8 cellular contexts compared by ENCODE assay signal in genomic region chr1:50978144-50978851, GRCh38. TPM values are rescaled to one million over a fixed set of nuclear protein-coding genes. Genes with fewer than 3 reads are reported as not detected.
DNase-seq lines count a peak whose midpoint lies in the region; ATAC-seq, FAIRE-seq and TF ChIP-seq lines count a peak whose summit lies in the region.

No MANE protein-coding gene starts in this region.

- peaks cover 22 to 27% of the 10 kb centered on the region in 2 donors for H3K4me1 Mint-ChIP-seq in natural killer cell treated with Interleukin-12 subunit alpha and Interleukin-12 subunit beta and Interleukin-15 and Interleukin-18, amount 100 ng/mL, for 72 hours (ENCODE audit: low read depth in 2 of 2)

- H3K27ac Mint-ChIP-seq in natural killer cell treated with Interleukin-12 subunit alpha and Interleukin-12 subunit beta and Interleukin-15 and Interleukin-18, amount 100 ng/mL, for 72 hours = peak overlapping the region; percentile 55 to 73

- peak; percentile 98 for DNase-seq in COLO668 (lab: John Stamatoyannopoulos, UW; ENCODE audit: unreplicated experiment)
- DNase-seq in GM19239 (ENCODE audit: insufficient read length, low spot score) = no peak
- DNase-seq in NCI-H524 (lab: John Stamatoyannopoulos, UW) = peak; percentile 70 to 77
- peak; percentile 36 to 51 for DNase-seq in activated T-cell treated with anti-CD3 and anti-CD28 coated beads, Interleukin-2, amount 50 U/mL, for 48 hours
- DNase-seq in foreskin fibroblast = peak; percentile 38 to 72
- peak; percentile 79 for DNase-seq in natural killer cell treated with Interleukin-12 subunit alpha and Interleukin-12 subunit beta and Interleukin-15 and Interleukin-18, amount 100 ng/mL, for 72 hours (ENCODE audit: low spot score)

- H3K4me3 ChIP-seq in foreskin fibroblast (ENCODE audit: low read depth in 1 of 2, low read length in 2 of 2) = peak overlapping the region; percentile 71 to 83

- TF ChIP-seq CTCF in foreskin fibroblast (IDR thresholded peaks at IDR 0.05; ENCODE audit: low read depth, low read length) = no peak

- H3K36me3 Mint-ChIP-seq in natural killer cell treated with Interleukin-12 subunit alpha and Interleukin-12 subunit beta and Interleukin-15 and Interleukin-18, amount 100 ng/mL, for 72 hours = peaks cover 11% of the 10 kb centered on the region

- FAIRE-seq in GM19239 (lab: Jason Lieb, UNC) = peak; percentile 85

- H3K9me3 Mint-ChIP-seq in natural killer cell treated with Interleukin-12 subunit alpha and Interleukin-12 subunit beta and Interleukin-15 and Interleukin-18, amount 100 ng/mL, for 72 hours = no peaks in the 10 kb centered on the region

- peak overlapping the region; percentile 77 for H3K4me3 Mint-ChIP-seq in natural killer cell treated with Interleukin-12 subunit alpha and Interleukin-12 subunit beta and Interleukin-15 and Interleukin-18, amount 100 ng/mL, for 72 hours

- ATAC-seq in HG03280 (IDR thresholded peaks at IDR 0.05; ENCODE audit: unreplicated experiment) (peak; percentile 31), HG02970 (IDR thresholded peaks at IDR 0.05; ENCODE audit: low FRiP score, unreplicated experiment) (no peak)
- peak; percentile 69 to 85 for ATAC-seq in natural killer cell treated with Interleukin-12 subunit alpha and Interleukin-12 subunit beta and Interleukin-15 and Interleukin-18, amount 100 ng/mL, for 72 hours

- no peaks in the 10 kb centered on the region for H3K27me3 Mint-ChIP-seq in natural killer cell treated with Interleukin-12 subunit alpha and Interleukin-12 subunit beta and Interleukin-15 and Interleukin-18, amount 100 ng/mL, for 72 hours

RNA-seq across cellular contexts. Expression of gene CDKN2C, which starts 8.3 kb away (rescaled TPM):
- total RNA-seq in natural killer cell treated with Interleukin-12 subunit alpha and Interleukin-12 subunit beta and Interleukin-15 and Interleukin-18, amount 100 ng/mL, for 72 hours = 10 to 100 TPM; 21.9 to 22.5 TPM

RNA-seq across cellular contexts. Expression of gene FAF1, which starts 18.2 kb away (rescaled TPM):
- total RNA-seq in natural killer cell treated with Interleukin-12 subunit alpha and Interleukin-12 subunit beta and Interleukin-15 and Interleukin-18, amount 100 ng/mL, for 72 hours = 10 to 100 TPM; 77.9 to 84.9 TPM
